In genomic region chr17:63440127-63440769, GRCh38 we compare ENCODE assay signal across 9 cellular contexts. TPM values are rescaled to one million over a fixed set of nuclear protein-coding genes. Genes with fewer than 3 reads are reported as not detected.
DNase-seq lines count a peak whose midpoint lies in the region; ATAC-seq, FAIRE-seq and TF ChIP-seq lines count a peak whose summit lies in the region.
"Had no signal": no experiment of that assay in that cellular context is flagged by ENCODE, and none has a peak within 500 bp of the region (broad histone marks: within the 10 kb centered on the region; RNA-seq: fewer than 3 reads in every experiment).

No MANE protein-coding gene starts in this region.

- peaks cover 0 to 2% (median 0%) of the 10 kb centered on the region in 5 donors for H3K9me3 Mint-ChIP-seq in CD8-positive, alpha-beta memory T cell
- no peaks in the 10 kb centered on the region for H3K9me3 Mint-ChIP-seq in nephron progenitor cell

- no peak overlapping the region for H3K56ac ChIP-seq in H1 (replicated peaks; ENCODE audit: insufficient read length, low read depth, low read length)

- CTCF ChIA-PET in CD8-positive, alpha-beta memory T cell (lab: Charles Lee) = interaction anchor here (0.8 to 7.3 kb wide), 9 partner anchors 10 to 171 kb away, joined by 3 to 52 read pairs (median 5); partner anchors contain the start of gene ACE
- CTCF ChIA-PET in H1 (lab: Charles Lee; ENCODE audit: partially characterized antibody) = interaction anchor here (1.1 to 29.0 kb wide), 8 partner anchors 8 to 172 kb away, joined by 3 to 758 read pairs (median 6); partner anchors contain the start of gene ACE

- no peaks in the 10 kb centered on the region for H3K9me3 ChIP-seq in CD8-positive, alpha-beta memory T cell (ENCODE audit: low read length)
- no peaks in the 10 kb centered on the region for H3K9me3 ChIP-seq in T-helper 17 cell (ENCODE audit: control insufficient read depth, low read length, poor library complexity, severe bottlenecking)
- H3K9me3 ChIP-seq in H1 (ENCODE audit: insufficient read depth in 2 of 2, low read depth in 1 of 2, low read length in 1 of 2) = no peaks in the 10 kb centered on the region
- no peaks in the 10 kb centered on the region for H3K9me3 ChIP-seq in parathyroid adenoma (ENCODE audit: control insufficient read depth, low read length)

- H3K4me2 ChIP-seq in H1 (ENCODE audit: insufficient read depth in 1 of 2, low read depth in 2 of 2, low read length in 2 of 2) (no peak overlapping the region), parathyroid adenoma (ENCODE audit: low read length) (no peak overlapping the region)

- WGBS in H1 (ENCODE audit: extremely low coverage in 1 of 2, insufficient coverage in 1 of 2, insufficient read length in 1 of 2, insufficient replicate concordance in 2 of 2, low coverage in 1 of 2, low lambda C conversion rate in 2 of 2, missing lambda C conversion rate in 1 of 2), 2 experiments = 83% methylated on average over 22 of the region's 22 CpGs; no CpG with 5 or more reads in 1 of the 2 experiments

- peak overlapping the region; percentile 66 for H3K27ac ChIP-seq in CD8-positive, alpha-beta memory T cell (ENCODE audit: low read depth, low read length)
- H3K27ac ChIP-seq in H1 (ENCODE audit: low read depth, low read length) (no peak overlapping the region), parathyroid adenoma (peak overlapping the region; percentile 98)

- peak in 3 of 5 donors; percentile 27 to 62 (median 39) for DNase-seq in CD8-positive, alpha-beta memory T cell
- DNase-seq in T-helper 17 cell (no peak), H1 (ENCODE audit: low read depth in 1 of 2, low spot score in 2 of 2) (no peak), SIG-M5 (lab: John Stamatoyannopoulos, UW) (no peak), NOMO-1 treated with DMSO at 0.1 percent for 48 hours (lab: John Stamatoyannopoulos, UW; ENCODE audit: unreplicated experiment) (no peak), nephron progenitor cell (no peak)
- DNase-seq: occipital lobe had no signal

- H4K8ac ChIP-seq in H1 (ENCODE audit: extremely low read depth, insufficient read depth, low read length) = peak overlapping the region; percentile 1; the same call in 1 of the 2 replicates

- no peak overlapping the region for H4K91ac ChIP-seq in H1 (replicated peaks; ENCODE audit: insufficient read length, low read length)

- H4K20me1 ChIP-seq in H1 (replicated peaks in 1 of 2; ENCODE audit: control insufficient read depth in 1 of 2, insufficient read depth in 2 of 2, low read length in 2 of 2) = peaks cover 0 to 2% of the 10 kb centered on the region in 2 experiments

- no peak overlapping the region for H2AK5ac ChIP-seq in H1 (ENCODE audit: low read depth, low read length)

- H3K36me3 ChIP-seq in CD8-positive, alpha-beta memory T cell (ENCODE audit: insufficient read depth, low read length) = no peaks in the 10 kb centered on the region
- H3K36me3 ChIP-seq in H1 (ENCODE audit: control insufficient read depth in 2 of 4, insufficient read depth in 4 of 4, low read length in 3 of 4) (no peaks in the 10 kb centered on the region), parathyroid adenoma (ENCODE audit: control insufficient read depth, insufficient read depth, low read length) (no peaks in the 10 kb centered on the region)

- H3K27me3 Mint-ChIP-seq in CD8-positive, alpha-beta memory T cell = peaks cover 0 to 2% of the 10 kb centered on the region in 2 donors
- H3K27me3 Mint-ChIP-seq in T-helper 17 cell (no peaks in the 10 kb centered on the region), nephron progenitor cell (ENCODE audit: low read depth, poor library complexity) (peaks cover 20% of the 10 kb centered on the region)

- H3K4me3 Mint-ChIP-seq in CD8-positive, alpha-beta memory T cell = peak overlapping the region; percentile 77 to 85 (median 84)
- H3K4me3 Mint-ChIP-seq in T-helper 17 cell (peak overlapping the region; percentile 93), nephron progenitor cell (no peak overlapping the region)

- no peak overlapping the region for H3K4ac ChIP-seq in H1 (replicated peaks; ENCODE audit: insufficient read length, low read depth, low read length)

- TF ChIP-seq EP300 in H1 (IDR thresholded peaks at IDR 0.05; ENCODE audit: borderline replicate concordance in 1 of 2, low read depth in 2 of 2, low read length in 2 of 2) = no peak

- H3K27me3 ChIP-seq in CD8-positive, alpha-beta memory T cell (ENCODE audit: insufficient read depth, low read length, poor library complexity, severe bottlenecking) = no peaks in the 10 kb centered on the region
- peaks cover 0 to 3% (median 0%) of the 10 kb centered on the region in 4 experiments; a peak in 1 of 7 replicates for H3K27me3 ChIP-seq in H1 (replicated peaks in 1 of 4; ENCODE audit: control insufficient read depth in 3 of 4, extremely low read depth in 1 of 4, insufficient read depth in 3 of 4, low read length in 3 of 4)
- no peaks in the 10 kb centered on the region for H3K27me3 ChIP-seq in parathyroid adenoma (ENCODE audit: control insufficient read depth, insufficient read depth, low read length)

- no peak overlapping the region for H3K14ac ChIP-seq in H1 (ENCODE audit: insufficient read length)

- no peak overlapping the region for H3K23ac ChIP-seq in H1 (ENCODE audit: insufficient read length)

- ATAC-seq in T-helper 17 cell (peak; percentile 60), HG02840 (IDR thresholded peaks at IDR 0.05; ENCODE audit: low FRiP score, unreplicated experiment) (no peak)

- H2BK12ac ChIP-seq in H1 (ENCODE audit: low read depth, low read length) = no peak overlapping the region

- no peak overlapping the region for H2BK120ac ChIP-seq in H1 (replicated peaks; ENCODE audit: low read depth, low read length)

- peaks cover 6% of the 10 kb centered on the region; the same call in 1 of the 2 replicates for H3K79me1 ChIP-seq in H1 (ENCODE audit: low read depth, low read length)

- H4K5ac ChIP-seq in H1 (ENCODE audit: insufficient read length, low read depth, low read length) = no peak overlapping the region

- FAIRE-seq in H1 (lab: Jason Lieb, UNC) = no peak

- peaks cover 39 to 82% (median 49%) of the 10 kb centered on the region in 3 donors for H3K4me1 Mint-ChIP-seq in CD8-positive, alpha-beta memory T cell
- H3K4me1 Mint-ChIP-seq in T-helper 17 cell (peaks cover 33% of the 10 kb centered on the region), nephron progenitor cell (peaks cover 39% of the 10 kb centered on the region)

- no peak for TF ChIP-seq POLR2A in H1 (IDR thresholded peaks at IDR 0.05; ENCODE audit: control extremely low read depth in 1 of 2, low read depth in 2 of 2, low read length in 2 of 2)

- peak overlapping the region; percentile 91 to 100 (median 96) for H3K27ac Mint-ChIP-seq in CD8-positive, alpha-beta memory T cell
- H3K27ac Mint-ChIP-seq in T-helper 17 cell (peak overlapping the region; percentile 99), nephron progenitor cell (no peak overlapping the region)

- H3K36me3 Mint-ChIP-seq in CD8-positive, alpha-beta memory T cell = peaks cover 0 to 24% (median 3%) of the 10 kb centered on the region in 3 donors
- H3K36me3 Mint-ChIP-seq in T-helper 17 cell (ENCODE audit: low read depth) (no peaks in the 10 kb centered on the region), nephron progenitor cell (ENCODE audit: low read depth) (no peaks in the 10 kb centered on the region)

- H2BK20ac ChIP-seq in H1 (ENCODE audit: low read length) = no peak overlapping the region

- H2BK15ac ChIP-seq in H1 (ENCODE audit: low read length) = no peak overlapping the region

- H3K4me1 ChIP-seq in CD8-positive, alpha-beta memory T cell (ENCODE audit: insufficient read depth, low read length) = peaks cover 38% of the 10 kb centered on the region
- H3K4me1 ChIP-seq in H1 (replicated peaks in 1 of 4; ENCODE audit: control insufficient read depth in 3 of 4, insufficient read depth in 4 of 4, low read length in 3 of 4) = peaks cover 0 to 21% (median 7%) of the 10 kb centered on the region in 4 experiments; a peak in 5 of 7 replicates
- peaks cover 87% of the 10 kb centered on the region for H3K4me1 ChIP-seq in parathyroid adenoma

- no peak overlapping the region for H2AFZ ChIP-seq in H1 (ENCODE audit: low read length)
- H2AFZ ChIP-seq in parathyroid adenoma = no peak overlapping the region

- H3K4me3 ChIP-seq in CD8-positive, alpha-beta memory T cell (ENCODE audit: low read length) = peak overlapping the region; percentile 26
- H3K4me3 ChIP-seq in H1 (ENCODE audit: extremely low read depth in 1 of 4, insufficient read depth in 2 of 4, low read depth in 3 of 4, low read length in 4 of 4) (no peak overlapping the region), parathyroid adenoma (ENCODE audit: low read depth, low read length) (no peak overlapping the region)

- H3K23me2 ChIP-seq in H1 (ENCODE audit: low read depth, low read length) = no peaks in the 10 kb centered on the region; the same call in 1 of the 2 replicates

- POLR2A ChIA-PET in CD8-positive, alpha-beta memory T cell (lab: Charles Lee) = interaction anchor here (0.6 to 3.1 kb wide), 7 partner anchors 9 to 1067 kb away, joined by 3 to 17 read pairs (median 3); partner anchors contain the start of genes CEP95 and DCAF7
- POLR2A ChIA-PET in H1 (lab: Charles Lee; ENCODE audit: partially characterized antibody) = interaction anchor here (0.5 kb wide), 1 partner anchor 8 kb away, joined by 3 read pairs; no protein-coding TSS in a partner anchor

- no peak overlapping the region; the same call in 1 of the 2 replicates for H2BK5ac ChIP-seq in H1 (ENCODE audit: low read depth, low read length)

- peak in 1 of 2 experiments; percentile 15; a peak in 1 of 4 replicates for TF ChIP-seq RAD21 in H1 (IDR thresholded peaks at IDR 0.05 in 1 of 2, conservative IDR thresholded peaks at IDR 0.05 in 1 of 2; ENCODE audit: low read depth in 2 of 2, low read length in 2 of 2)

- no peak overlapping the region for H3K9ac ChIP-seq in H1 (replicated peaks in 1 of 4; ENCODE audit: extremely low read depth in 1 of 4, low read depth in 3 of 4, low read length in 3 of 4)
- peak overlapping the region; percentile 49 for H3K9ac ChIP-seq in parathyroid adenoma

- H3K18ac ChIP-seq in H1 (ENCODE audit: extremely low read depth, low read length) = no peak overlapping the region

- H3K79me2 ChIP-seq in H1 (ENCODE audit: control insufficient read depth in 1 of 2, insufficient read depth in 2 of 2, low read length in 2 of 2) = no peaks in the 10 kb centered on the region
- H3K79me2 ChIP-seq in parathyroid adenoma = peaks cover 23% of the 10 kb centered on the region

- TF ChIP-seq CTCF in H1 (IDR thresholded peaks at IDR 0.05; ENCODE audit: control extremely low read depth in 1 of 3, insufficient read depth in 1 of 3, low read depth in 1 of 3, low read length in 3 of 3) (peak; percentile 19 to 27 (median 23); a peak in 3 of 4 replicates), parathyroid adenoma (IDR thresholded peaks at IDR 0.05) (no peak), nephron progenitor cell (IDR thresholded peaks at IDR 0.05) (no peak)

RNA-seq across cellular contexts. Expression of gene CYB561, which starts 5.9 kb away (rescaled TPM):
- 10 to 100 TPM; 14.3 to 16.6 TPM for total RNA-seq in CD8-positive, alpha-beta memory T cell
- polyA plus RNA-seq in CD8-positive, alpha-beta memory T cell = 42.7 TPM
- total RNA-seq in T-helper 17 cell = 10 to 100 TPM; 50.8 to 69.9 TPM
- 23.4 and 26.0 TPM in 2 replicates for total RNA-seq in H1 (2021; fragmentation: NEBNext Ultra II Directional; extraction: Animal tissue kit (Norgen Biotek cat#: 25700))
- 19.7 and 34.2 TPM in 2 replicates for polyA plus RNA-seq in H1 (2011; rRNA removed)
- polyA plus RNA-seq in H1 (2011; cell fraction: cytosol; rRNA removed) = 21.6 TPM
- polyA plus RNA-seq in H1 (2011; cell fraction: nucleus; rRNA removed) = 33.9 TPM
- 16.4 to 21.8 TPM (median 19.6 TPM) in 4 replicates for polyA plus RNA-seq in H1 (2012, experiment 1 of 2)
- polyA plus RNA-seq in H1 (2012, experiment 2 of 2) = 17.5 TPM
- polyA plus RNA-seq in H1 (2013, experiment 1 of 2) = 23.5 TPM
- 24.6 TPM for polyA plus RNA-seq in H1 (2013, experiment 2 of 2)
- 27.0 and 35.0 TPM in 2 replicates for polyA minus RNA-seq in H1 (2011; rRNA and poly(A)+ RNA removed)
- polyA minus RNA-seq in H1 (2011; cell fraction: cytosol; rRNA and poly(A)+ RNA removed) = 21.3 TPM
- polyA minus RNA-seq in H1 (2011; cell fraction: nucleus; rRNA and poly(A)+ RNA removed) = 16.3 TPM

RNA-seq across cellular contexts. Expression of gene ACE, which starts 36.6 kb away (rescaled TPM):
- total RNA-seq in CD8-positive, alpha-beta memory T cell = 1 to 10 TPM; 4.6 to 4.7 TPM
- polyA plus RNA-seq in CD8-positive, alpha-beta memory T cell = 5.5 TPM
- total RNA-seq in T-helper 17 cell = 10 to 100 TPM; 11.6 to 21.5 TPM
- 4.5 and 5.5 TPM in 2 replicates for total RNA-seq in H1 (2021; fragmentation: NEBNext Ultra II Directional; extraction: Animal tissue kit (Norgen Biotek cat#: 25700))
- 2.5 and 4.0 TPM in 2 replicates for polyA plus RNA-seq in H1 (2011; rRNA removed)
- polyA plus RNA-seq in H1 (2011; cell fraction: cytosol; rRNA removed) = 2.7 TPM
- 10.0 TPM for polyA plus RNA-seq in H1 (2011; cell fraction: nucleus; rRNA removed)
- polyA plus RNA-seq in H1 (2012, experiment 1 of 2) = 2.8 to 4.2 TPM (median 3.3 TPM) in 4 replicates
- polyA plus RNA-seq in H1 (2012, experiment 2 of 2) = 2.2 TPM
- 2.7 TPM for polyA plus RNA-seq in H1 (2013, experiment 1 of 2)
- 2.0 TPM for polyA plus RNA-seq in H1 (2013, experiment 2 of 2)
- 3.3 and 3.4 TPM in 2 replicates for polyA minus RNA-seq in H1 (2011; rRNA and poly(A)+ RNA removed)
- polyA minus RNA-seq in H1 (2011; cell fraction: cytosol; rRNA and poly(A)+ RNA removed) = 3.1 TPM
- polyA minus RNA-seq in H1 (2011; cell fraction: nucleus; rRNA and poly(A)+ RNA removed) = 10.1 TPM

Comparison
In these comparisons a context has a peak if more than half of its experiments do, and no peak if none do; other contexts are left out.
1. DNase-seq: peak in CD8-positive, alpha-beta memory T cell (3 of 5); none in T-helper 17 cell (0 of 3), H1 (0 of 2), SIG-M5 (single experiment), NOMO-1 treated with DMSO at 0.1 percent for 48 hours (single experiment) and nephron progenitor cell (single experiment).
2. CTCF ChIP-seq: peak in H1 (3 of 3); none in parathyroid adenoma (single experiment) and nephron progenitor cell (single experiment).